In the genomic region with DNA sequence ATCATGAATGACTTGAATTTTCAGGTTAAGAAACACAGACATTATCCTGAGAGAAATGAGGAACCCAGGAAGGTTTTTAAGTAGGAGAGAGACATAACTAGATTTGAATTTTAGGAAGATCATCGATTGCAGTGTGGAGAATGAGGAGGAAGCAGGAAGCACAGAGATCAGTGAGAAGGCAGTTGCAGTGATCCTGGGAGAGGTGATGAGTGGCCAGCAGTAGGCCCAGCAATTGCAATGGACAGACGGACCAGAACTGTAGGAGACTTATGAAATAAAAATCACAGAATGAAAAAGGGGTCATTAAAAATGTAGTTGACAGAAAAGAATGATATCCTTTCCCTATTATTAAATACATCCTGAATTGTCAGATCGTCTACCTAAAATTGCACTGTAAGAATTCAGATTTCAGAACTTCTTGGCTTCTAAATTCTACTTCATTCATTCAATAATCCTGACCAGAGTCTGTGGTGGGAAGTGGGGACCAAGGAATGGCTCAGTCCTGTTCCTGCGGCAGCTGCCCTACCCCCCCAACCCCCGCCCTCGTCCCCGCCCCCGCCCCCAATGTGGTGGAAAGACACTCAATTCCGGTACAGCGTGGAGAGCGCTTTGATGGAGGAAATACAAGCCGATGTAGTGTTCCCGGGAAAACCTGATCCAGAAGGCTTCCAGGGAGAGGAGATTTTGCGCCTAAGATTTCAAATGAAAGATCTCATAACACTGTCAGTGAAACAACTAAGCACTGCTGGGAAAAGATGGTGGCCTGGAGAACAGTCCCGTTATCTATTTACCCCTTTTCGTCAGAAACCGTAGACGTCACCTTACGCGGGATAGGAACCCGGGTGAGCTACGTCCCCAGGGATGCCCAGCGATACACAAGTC, we compare ENCODE assay signal across 8 cellular contexts. TPM values are rescaled to one million over a fixed set of nuclear protein-coding genes. Genes with fewer than 3 reads are reported as not detected.
DNase-seq lines count a peak whose midpoint lies in the region; ATAC-seq, FAIRE-seq and TF ChIP-seq lines count a peak whose summit lies in the region.

No MANE protein-coding gene starts in this region.

- H3K4me1 ChIP-seq in esophagus muscularis mucosa (peaks cover 5 to 20% (median 16%) of the 10 kb centered on the region in 4 donors), pancreas (peaks cover 0 to 4% (median 0%) of the 10 kb centered on the region in 3 donors)

- TF ChIP-seq CTCF in esophagus muscularis mucosa (IDR thresholded peaks at IDR 0.05) = no peak
- no peak for TF ChIP-seq CTCF in pancreas (IDR thresholded peaks at IDR 0.05)

- H3K27ac ChIP-seq in SK-N-MC (no peak overlapping the region; the same call in 1 of the 2 replicates), esophagus muscularis mucosa (replicated peaks in 1 of 4) (peak overlapping the region; percentile 92 to 98 (median 94)), pancreas (peak overlapping the region in 3 of 4 donors; percentile 61 to 87 (median 82))

- no peak for TF ChIP-seq EP300 in esophagus muscularis mucosa (IDR thresholded peaks at IDR 0.05)

- H3K4me3 ChIP-seq in SK-N-MC (peak overlapping the region; percentile 91), esophagus muscularis mucosa (peak overlapping the region; percentile 66 to 96 (median 86)), pancreas (peak overlapping the region; percentile 45 to 83 (median 64))

- intact Hi-C loops in esophagus muscularis mucosa (cut with DNase I) (loop anchor here (2.0 to 10.0 kb wide), 2 partner anchors 33 to 159 kb away; a partner anchor contains a TSS), pancreas (cut with DNase I) (no loop called here)

- DNase-seq in GM12892 (ENCODE audit: insufficient read length) = no peak
- DNase-seq in SK-N-MC (ENCODE audit: low read depth, low spot score) = no peak
- no peak for DNase-seq in esophagus muscularis mucosa (ENCODE audit: extremely low spot score)
- DNase-seq in pancreas = no peak
- no peak for DNase-seq in putamen (ENCODE audit: low spot score)
- DNase-seq in SHP77 treated with DMSO at 0.1 percent for 48 hours (lab: John Stamatoyannopoulos, UW) = no peak

- H3K9me3 ChIP-seq in SK-N-MC (ENCODE audit: low read depth, low read length) (no peaks in the 10 kb centered on the region), esophagus muscularis mucosa (no peaks in the 10 kb centered on the region), pancreas (no peaks in the 10 kb centered on the region)

- ATAC-seq in pancreas (peak in 3 of 4 donors; percentile 2 to 13 (median 3)), GM19467 (IDR thresholded peaks at IDR 0.05; ENCODE audit: unreplicated experiment) (no peak)
- no peak for ATAC-seq in activated CD4-positive, CD25-positive, alpha-beta regulatory T cell treated with anti-CD3 and anti-CD28 coated beads, Interleukin-2, amount 50 U/mL, for 24 hours

- H3K36me3 ChIP-seq in SK-N-MC (ENCODE audit: insufficient read depth, low read length) (no peaks in the 10 kb centered on the region; the same call in 1 of the 2 replicates), esophagus muscularis mucosa (peaks cover 9 to 27% (median 23%) of the 10 kb centered on the region in 4 donors), pancreas (peaks cover 0 to 5% (median 0%) of the 10 kb centered on the region in 3 donors)

- TF ChIP-seq POLR2A in GM12892 (IDR thresholded peaks at IDR 0.05; ENCODE audit: low read depth, low read length) = no peak
- TF ChIP-seq POLR2A in esophagus muscularis mucosa (IDR thresholded peaks at IDR 0.05; ENCODE audit: low read depth) = no peak

- no peaks in the 10 kb centered on the region for H3K27me3 ChIP-seq in esophagus muscularis mucosa
- no peaks in the 10 kb centered on the region for H3K27me3 ChIP-seq in pancreas

- H3K9ac ChIP-seq in SK-N-MC (ENCODE audit: insufficient read length) = peak overlapping the region; percentile 28

- FAIRE-seq in GM12892 (lab: Jason Lieb, UNC) (peak; percentile 30), pancreas (lab: Jason Lieb, UNC) (no peak)

- WGBS in esophagus muscularis mucosa = 5% methylated on average over 23 of the region's 23 CpGs
- WGBS in pancreas, 2 donors = 7 to 8% methylated on average over 23 of the region's 23 CpGs

RNA-seq across cellular contexts. Expression of a gene that starts 35.1 kb away (rescaled TPM):
- 45.9 TPM for polyA plus RNA-seq in GM12892 (2012; ENCODE audit: missing spikeins)
- total RNA-seq in esophagus muscularis mucosa = 10 to 100 TPM; 17.4 to 63.6 (median 31.8) TPM
- total RNA-seq in pancreas = 10 to 100 TPM in 1 of 6 donors, 1 to 10 TPM in 5; 1.6 to 10.9 (median 6.8) TPM
- polyA plus RNA-seq in pancreas = 1 to 10 TPM; 3.0 to 9.2 TPM

Comparison
In these comparisons a context has a peak if more than half of its experiments do, and no peak if none do; other contexts are left out.
1. ATAC-seq: peak in pancreas (3 of 4); none in GM19467 (single experiment) and activated CD4-positive, CD25-positive, alpha-beta regulatory T cell treated with anti-CD3 and anti-CD28 coated beads, Interleukin-2, amount 50 U/mL, for 24 hours (0 of 2).
2. Peak in every context shown above with its lines, with median percentiles within 50 percentile points of each other: H3K4me3 ChIP-seq.